In the genomic region with DNA sequence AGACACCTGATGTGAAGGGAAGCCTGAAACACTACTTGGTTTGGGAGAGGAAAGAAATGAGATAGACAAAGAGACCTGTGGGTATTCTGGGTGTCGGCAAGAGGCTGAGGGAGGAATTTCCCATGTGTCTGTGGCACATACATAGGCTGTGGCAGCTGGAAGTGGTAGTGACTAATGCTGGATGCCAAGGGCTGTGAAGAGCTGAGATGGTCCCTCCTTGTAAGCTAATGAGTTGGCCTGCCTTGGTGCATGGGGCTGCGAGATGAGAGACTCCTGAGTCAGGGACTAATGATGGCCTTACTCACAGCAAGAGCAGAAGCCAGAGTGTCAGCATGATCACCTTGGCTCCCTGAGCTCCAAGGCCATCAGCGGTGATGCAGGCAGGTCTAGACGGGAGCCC, we compare ENCODE assay signal across 22 cellular contexts.
DNase-seq lines count a peak whose midpoint lies in the region; ATAC-seq, FAIRE-seq and TF ChIP-seq lines count a peak whose summit lies in the region.
"Had no signal": no experiment of that assay in that cellular context is flagged by ENCODE, and none has a peak within 500 bp of the region (broad histone marks: within the 10 kb centered on the region; RNA-seq: fewer than 3 reads in every experiment).

No MANE protein-coding gene starts in this region.

- TF ChIP-seq CTCF in kidney (IDR thresholded peaks at IDR 0.05; ENCODE audit: borderline replicate concordance, extremely low read depth, insufficient read depth) = no peak
- TF ChIP-seq CTCF in mucosa of descending colon (IDR thresholded peaks at IDR 0.05) = no peak

- H3K27ac ChIP-seq in epithelial cell of prostate (no peak overlapping the region), kidney (ENCODE audit: low read depth in 2 of 2, low read length in 2 of 2) (no peak overlapping the region)
- H3K27ac ChIP-seq: coronary artery, HL-60, upper lobe of left lung had no signal

- DNase-seq in activated naive CD8-positive, alpha-beta T cell treated with anti-CD3 and anti-CD28 coated beads, Interleukin-2, amount 50 U/mL, for 24 hours = no peak
- DNase-seq in activated naive CD8-positive, alpha-beta T cell treated with anti-CD3 and anti-CD28 coated beads for 36 hours = no peak
- DNase-seq in RKO (ENCODE audit: low spot score) = peak; percentile 52
- peak; percentile 84 for DNase-seq in epithelial cell of prostate (ENCODE audit: low read depth, low spot score)
- DNase-seq in stromal cell of bone marrow (ENCODE audit: low read depth) = peak; percentile 28
- no peak for DNase-seq in kidney
- DNase-seq in mucosa of descending colon = no peak
- DNase-seq: activated CD4-positive, alpha-beta memory T cell treated with anti-CD3 and anti-CD28 coated beads, Interleukin-2, amount 10 ng/mL, durations not matched to agents 7 days and 5 days; amniotic stem cell; erythroblast; Kasumi-1; midbrain; NCI-H146; NCI-H446; nucleus accumbens; upper lobe of left lung had no signal

- no peaks in the 10 kb centered on the region for H3K9me3 Mint-ChIP-seq in activated naive CD8-positive, alpha-beta T cell treated with anti-CD3 and anti-CD28 coated beads, Interleukin-2, amount 50 U/mL, for 24 hours
- no peaks in the 10 kb centered on the region for H3K9me3 Mint-ChIP-seq in activated naive CD8-positive, alpha-beta T cell treated with anti-CD3 and anti-CD28 coated beads for 36 hours
- H3K9me3 Mint-ChIP-seq: activated CD4-positive, alpha-beta memory T cell treated with anti-CD3 and anti-CD28 coated beads, Interleukin-2, amount 10 ng/mL, durations not matched to agents 7 days and 5 days had no signal

- H3K4me1 ChIP-seq in kidney (ENCODE audit: control insufficient read depth in 1 of 2, insufficient read depth in 1 of 2, low read depth in 1 of 2, low read length in 2 of 2) (peaks cover 9 to 10% of the 10 kb centered on the region in 2 donors), mucosa of descending colon (ENCODE audit: low read depth) (no peaks in the 10 kb centered on the region)

- H3K36me3 ChIP-seq in kidney (ENCODE audit: control insufficient read depth in 1 of 2, insufficient read depth in 2 of 2, low read length in 2 of 2) (no peaks in the 10 kb centered on the region), mucosa of descending colon (ENCODE audit: low read depth) (no peaks in the 10 kb centered on the region)
- H3K36me3 ChIP-seq: upper lobe of left lung had no signal

- peaks cover 10% of the 10 kb centered on the region for H3K27me3 Mint-ChIP-seq in activated naive CD8-positive, alpha-beta T cell treated with anti-CD3 and anti-CD28 coated beads, Interleukin-2, amount 50 U/mL, for 24 hours
- peaks cover 28% of the 10 kb centered on the region for H3K27me3 Mint-ChIP-seq in activated naive CD8-positive, alpha-beta T cell treated with anti-CD3 and anti-CD28 coated beads for 36 hours

- no peak overlapping the region for H3K9ac ChIP-seq in kidney (ENCODE audit: low read length in 2 of 2)

- H3K9me3 ChIP-seq in kidney (ENCODE audit: control insufficient read depth in 1 of 2, low read length in 2 of 2) (no peaks in the 10 kb centered on the region), mucosa of descending colon (no peaks in the 10 kb centered on the region)
- H3K9me3 ChIP-seq: upper lobe of left lung had no signal

- H3K27ac Mint-ChIP-seq in activated naive CD8-positive, alpha-beta T cell treated with anti-CD3 and anti-CD28 coated beads, Interleukin-2, amount 50 U/mL, for 24 hours = no peak overlapping the region
- H3K27ac Mint-ChIP-seq in activated naive CD8-positive, alpha-beta T cell treated with anti-CD3 and anti-CD28 coated beads for 36 hours = no peak overlapping the region
- H3K27ac Mint-ChIP-seq: activated CD4-positive, alpha-beta memory T cell treated with anti-CD3 and anti-CD28 coated beads, Interleukin-2, amount 10 ng/mL, durations not matched to agents 7 days and 5 days; stimulated activated memory B cell treated with anti-CD40 and anti-IgM and Interleukin-4, amounts not matched to agents 10 μg/mL and 1 μg/mL and 100 μg/mL, for 72 hours had no signal

- no peak overlapping the region for H3K4me3 Mint-ChIP-seq in activated naive CD8-positive, alpha-beta T cell treated with anti-CD3 and anti-CD28 coated beads, Interleukin-2, amount 50 U/mL, for 24 hours
- no peak overlapping the region for H3K4me3 Mint-ChIP-seq in activated naive CD8-positive, alpha-beta T cell treated with anti-CD3 and anti-CD28 coated beads for 36 hours
- H3K4me3 Mint-ChIP-seq: activated CD4-positive, alpha-beta memory T cell treated with anti-CD3 and anti-CD28 coated beads, Interleukin-2, amount 10 ng/mL, durations not matched to agents 7 days and 5 days; stimulated activated memory B cell treated with anti-CD40 and anti-IgM and Interleukin-4, amounts not matched to agents 10 μg/mL and 1 μg/mL and 100 μg/mL, for 72 hours had no signal

- no peaks in the 10 kb centered on the region for H3K36me3 Mint-ChIP-seq in activated naive CD8-positive, alpha-beta T cell treated with anti-CD3 and anti-CD28 coated beads, Interleukin-2, amount 50 U/mL, for 24 hours (ENCODE audit: low read depth)
- no peaks in the 10 kb centered on the region for H3K36me3 Mint-ChIP-seq in activated naive CD8-positive, alpha-beta T cell treated with anti-CD3 and anti-CD28 coated beads for 36 hours
- H3K36me3 Mint-ChIP-seq: stimulated activated memory B cell treated with anti-CD40 and anti-IgM and Interleukin-4, amounts not matched to agents 10 μg/mL and 1 μg/mL and 100 μg/mL, for 72 hours had no signal

- H3K4me3 ChIP-seq in kidney (ENCODE audit: low read length in 2 of 2) (no peak overlapping the region), mucosa of descending colon (no peak overlapping the region)
- H3K4me3 ChIP-seq: coronary artery, upper lobe of left lung had no signal

- no peak for FAIRE-seq in kidney (lab: Jason Lieb, UNC)
- FAIRE-seq: G401.6, islet of Langerhans had no signal

- intact Hi-C loops in kidney (cut with DNase I) = no loop called here
- intact Hi-C loops in mucosa of descending colon (cut with DNase I, micrococcal nuclease) = no loop called here

- peaks cover 3% of the 10 kb centered on the region for H3K4me1 Mint-ChIP-seq in activated naive CD8-positive, alpha-beta T cell treated with anti-CD3 and anti-CD28 coated beads, Interleukin-2, amount 50 U/mL, for 24 hours
- no peaks in the 10 kb centered on the region for H3K4me1 Mint-ChIP-seq in activated naive CD8-positive, alpha-beta T cell treated with anti-CD3 and anti-CD28 coated beads for 36 hours
- H3K4me1 Mint-ChIP-seq: stimulated activated memory B cell treated with anti-CD40 and anti-IgM and Interleukin-4, amounts not matched to agents 10 μg/mL and 1 μg/mL and 100 μg/mL, for 72 hours had no signal

- ATAC-seq in activated naive CD8-positive, alpha-beta T cell treated with anti-CD3 and anti-CD28 coated beads, Interleukin-2, amount 50 U/mL, for 24 hours = peak; percentile 47
- ATAC-seq in mucosa of descending colon = no peak
- no peak for ATAC-seq in GM21381 (IDR thresholded peaks at IDR 0.05; ENCODE audit: unreplicated experiment)
- ATAC-seq: stimulated activated memory B cell treated with anti-CD40 and anti-IgM and Interleukin-4, amounts not matched to agents 10 μg/mL and 1 μg/mL and 100 μg/mL, for 72 hours had no signal

Comparison
In these comparisons a context has a peak if more than half of its experiments do, and no peak if none do; other contexts are left out.
1. DNase-seq: peak in RKO (single experiment), epithelial cell of prostate (single experiment) and stromal cell of bone marrow (single experiment); none in activated naive CD8-positive, alpha-beta T cell treated with anti-CD3 and anti-CD28 coated beads, Interleukin-2, amount 50 U/mL, for 24 hours (single experiment), activated naive CD8-positive, alpha-beta T cell treated with anti-CD3 and anti-CD28 coated beads for 36 hours (single experiment), kidney (single experiment) and mucosa of descending colon (0 of 3).